ENCODE assay signal across 8 cellular contexts in genomic region chr6:11575408-11576033, GRCh38. TPM values are rescaled to one million over a fixed set of nuclear protein-coding genes. Genes with fewer than 3 reads are reported as not detected.
DNase-seq lines count a peak whose midpoint lies in the region; ATAC-seq, FAIRE-seq and TF ChIP-seq lines count a peak whose summit lies in the region.

No MANE protein-coding gene starts in this region.

- H3K9ac ChIP-seq in mammary epithelial cell (ENCODE audit: insufficient read depth, low read length) (no peak overlapping the region), keratinocyte (ENCODE audit: control insufficient read depth, extremely low read depth, insufficient read depth, low read length) (no peak overlapping the region)

- H2AFZ ChIP-seq in mammary epithelial cell (ENCODE audit: low read depth, low read length) = peak overlapping the region; percentile 40
- H2AFZ ChIP-seq in keratinocyte (ENCODE audit: control insufficient read depth, low read length) = peak overlapping the region; percentile 65

- H3K79me2 ChIP-seq in mammary epithelial cell (ENCODE audit: insufficient read depth, low read length) = no peaks in the 10 kb centered on the region
- H3K79me2 ChIP-seq in keratinocyte (ENCODE audit: control insufficient read depth, insufficient read depth, low read length) = no peaks in the 10 kb centered on the region

- H3K4me1 ChIP-seq in mammary epithelial cell (ENCODE audit: insufficient read depth, low read length) (no peaks in the 10 kb centered on the region), keratinocyte (ENCODE audit: control insufficient read depth, extremely low read depth, insufficient read depth, low read length) (peaks cover under 1% of the 10 kb centered on the region)

- POLR2A ChIA-PET in AG04449 (lab: Yijun Ruan, JAX) = no interaction called here

- CTCF ChIA-PET in AG04449 (lab: Yijun Ruan, JAX) = interaction anchor here (0.5 to 3.3 kb wide), 44 partner anchors 9 to 1097 kb away, joined by 3 to 89 read pairs (median 3); partner anchors contain the start of genes EDN1 and MAK
- CTCF ChIA-PET in mammary epithelial cell (lab: Charles Lee; ENCODE audit: low non-redundant PET) = interaction anchor here (0.6 to 0.8 kb wide), 4 partner anchors 8 to 624 kb away, joined by 4 to 10 read pairs (median 6); no protein-coding TSS in a partner anchor

- WGBS in mammary epithelial cell (ENCODE audit: low coverage, missing lambda C conversion rate) = 37% methylated on average over 10 of the region's 10 CpGs

- no peak overlapping the region for H3K4me3 ChIP-seq in AG04449 (ENCODE audit: low read depth, low read length)
- no peak overlapping the region for H3K4me3 ChIP-seq in mammary epithelial cell (replicated peaks in 1 of 3; ENCODE audit: insufficient read depth in 1 of 3, low read depth in 2 of 3, low read length in 3 of 3)
- H3K4me3 ChIP-seq in keratinocyte (ENCODE audit: control insufficient read depth in 2 of 3, extremely low read depth in 1 of 3, insufficient read depth in 2 of 3, low read depth in 1 of 3, low read length in 3 of 3) = no peak overlapping the region

- H3K27me3 ChIP-seq in mammary epithelial cell (ENCODE audit: insufficient read depth, low read length) (no peaks in the 10 kb centered on the region), keratinocyte (ENCODE audit: control insufficient read depth, extremely low read depth, insufficient read depth, low read length) (no peaks in the 10 kb centered on the region)

- dilution Hi-C loops in mammary epithelial cell (cut with HindIII; ENCODE audit: low sequenced_read_pairs) = no loop called here
- dilution Hi-C loops in keratinocyte (cut with MboI; ENCODE audit: extremely low pct_ligation_motif_present, low sequenced_read_pairs) = no loop called here

- no TSS peak for BruUV-seq in mammary epithelial cell (replicated peaks; lab: Mats Ljungman, UMichigan)

- in situ Hi-C loops in mammary epithelial cell (cut with MboI; ENCODE audit: low sequenced_read_pairs in 2 of 2) = loop anchor here in 1 of 2 donors (25.0 kb wide), 1 partner anchor 1312 kb away; no protein-coding TSS in a partner anchor

- no peaks in the 10 kb centered on the region for H4K20me1 ChIP-seq in mammary epithelial cell (ENCODE audit: insufficient read depth, low read length)
- H4K20me1 ChIP-seq in keratinocyte (ENCODE audit: control insufficient read depth, extremely low read depth, insufficient read depth, low read length) = no peaks in the 10 kb centered on the region

- H3K9me3 ChIP-seq in mammary epithelial cell (replicated peaks; ENCODE audit: insufficient read depth, low read length) (no peaks in the 10 kb centered on the region), keratinocyte (ENCODE audit: control insufficient read depth, low read depth, low read length) (no peaks in the 10 kb centered on the region)

- ATAC-seq in GM18499 (IDR thresholded peaks at IDR 0.05; ENCODE audit: insufficient read depth, unreplicated experiment) (peak; percentile 90), HG02852 (IDR thresholded peaks at IDR 0.05; ENCODE audit: unreplicated experiment) (peak; percentile 99)

- H3K4me2 ChIP-seq in mammary epithelial cell (ENCODE audit: insufficient read depth, low read depth, low read length) (peak overlapping the region; percentile 41), keratinocyte (ENCODE audit: control insufficient read depth, extremely low read depth, insufficient read depth, low read depth, low read length) (peak overlapping the region; percentile 39)

- DNase-seq in AG04449 (ENCODE audit: low read depth, low spot score) = peak; percentile 41
- peak; percentile 82 for DNase-seq in NCI-H2029 treated with DMSO at 0.1 percent for 48 hours (lab: John Stamatoyannopoulos, UW)
- peak; percentile 34 for DNase-seq in T1000 (lab: John Stamatoyannopoulos, UW)
- peak; percentile 67 for DNase-seq in mammary epithelial cell
- peak; percentile 63 for DNase-seq in keratinocyte (ENCODE audit: low read depth, low spot score)
- peak; percentile 21 for DNase-seq in stimulated activated CD4-positive, alpha-beta T cell treated with anti-CD3 and anti-CD28 coated beads, Interleukin-2, amount 100 ng/mL, for 4 hours (ENCODE audit: low read depth)

- no peak overlapping the region for H3K27ac ChIP-seq in mammary epithelial cell (ENCODE audit: insufficient read depth, low read depth, low read length)
- no peak overlapping the region for H3K27ac ChIP-seq in keratinocyte (ENCODE audit: control insufficient read depth, insufficient read depth, low read length)

- TF ChIP-seq CTCF in AG04449 (IDR thresholded peaks at IDR 0.05; ENCODE audit: insufficient read depth, low read length, missing control alignments) = peak; percentile 90
- peak; percentile 98 to 99 for TF ChIP-seq CTCF in mammary epithelial cell (conservative IDR thresholded peaks at IDR 0.05 in 1 of 2, IDR thresholded peaks at IDR 0.05 in 1 of 2; ENCODE audit: extremely low read depth in 1 of 2, insufficient read depth in 1 of 2, low read depth in 1 of 2, low read length in 2 of 2)
- TF ChIP-seq CTCF in keratinocyte (optimal IDR thresholded peaks at IDR 0.05 in 1 of 3, IDR thresholded peaks at IDR 0.05 in 1 of 3, conservative IDR thresholded peaks at IDR 0.05 in 1 of 3; ENCODE audit: extremely low read depth in 1 of 3, insufficient read depth in 2 of 3, low read length in 3 of 3) = peak; percentile 92 to 99 (median 99)

- no peaks in the 10 kb centered on the region for H3K36me3 ChIP-seq in mammary epithelial cell (ENCODE audit: insufficient read depth, low read length)
- H3K36me3 ChIP-seq in keratinocyte (ENCODE audit: control insufficient read depth in 2 of 2, extremely low read depth in 1 of 2, insufficient read depth in 2 of 2, low read length in 2 of 2) = no peaks in the 10 kb centered on the region

- H3K9me1 ChIP-seq in keratinocyte (ENCODE audit: control insufficient read depth, extremely low read depth, insufficient read depth, low read length) = no peaks in the 10 kb centered on the region

- intact Hi-C loops in mammary epithelial cell (cut with micrococcal nuclease) = loop anchor here (1.0 to 10.0 kb wide), 7 partner anchors 79 to 1097 kb away; partner anchors contain the start of gene SMIM13

- FAIRE-seq in keratinocyte (lab: Jason Lieb, UNC) = peak; percentile 99

RNA-seq across cellular contexts. Expression of gene TMEM170B, which starts 38.0 kb away (rescaled TPM):
- total RNA-seq in mammary epithelial cell = under 1 TPM; 0.12 to 0.83 TPM
- 0.01 TPM for polyA plus RNA-seq in mammary epithelial cell
- 1.1 TPM for polyA minus RNA-seq in mammary epithelial cell
- 0.03 to 0.08 TPM (median 0.05 TPM) in 3 replicates for polyA plus RNA-seq in keratinocyte
- 0.60 TPM for polyA plus RNA-seq in keratinocyte (2011; ENCODE audit: low read depth)
- polyA plus RNA-seq in keratinocyte (2011; cell fraction: cytosol; rRNA removed) = 0.04 and 0.06 TPM in 2 replicates
- polyA plus RNA-seq in keratinocyte (2011; cell fraction: nucleus; rRNA removed) = 0.07 and 0.10 TPM in 2 replicates
- 0.11 and 0.51 TPM in 2 replicates for polyA plus RNA-seq in keratinocyte (2012; ENCODE audit: low replicate concordance)
- 0.13 TPM in 2 of 3 replicates, not detected in the other for polyA minus RNA-seq in keratinocyte
- polyA minus RNA-seq in keratinocyte (2011; cell fraction: cytosol; rRNA and poly(A)+ RNA removed) = not detected
- polyA minus RNA-seq in keratinocyte (2011; cell fraction: nucleus; rRNA and poly(A)+ RNA removed) = 0.11 and 0.16 TPM in 2 replicates

Comparison
In these comparisons a context has a peak if more than half of its experiments do, and no peak if none do; other contexts are left out.
1. DNase-seq: peak in every context shown above with its lines; median percentile 82 in NCI-H2029 treated with DMSO at 0.1 percent for 48 hours; 67 in mammary epithelial cell; 63 in keratinocyte; 41 in AG04449; 34 in T1000; 21 in stimulated activated CD4-positive, alpha-beta T cell treated with anti-CD3 and anti-CD28 coated beads, Interleukin-2, amount 100 ng/mL, for 4 hours.